Comparison of ENCODE assay signal across 25 cellular contexts in the genomic region with DNA sequence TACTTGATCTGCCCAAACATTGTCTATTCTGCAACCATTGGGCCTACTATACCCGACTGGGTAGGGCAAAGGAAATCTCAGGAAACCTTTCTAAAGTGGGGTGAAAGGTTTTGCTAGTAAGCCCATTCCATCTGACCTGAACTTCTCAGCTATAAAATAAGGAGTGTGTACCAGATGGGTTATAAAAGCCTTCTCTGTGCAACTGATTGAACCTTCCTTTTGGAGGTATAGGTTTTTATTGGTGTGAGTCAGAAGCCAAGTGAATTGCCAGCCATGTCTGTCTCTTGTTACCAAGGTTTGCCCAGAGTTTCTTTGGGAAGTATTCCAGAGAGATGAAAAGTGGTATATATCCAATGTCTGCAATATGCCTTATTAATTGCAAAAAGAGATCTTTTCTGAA.
"Had no signal": no experiment of that assay in that cellular context is flagged by ENCODE, and none has a peak within 500 bp of the region (broad histone marks: within the 10 kb centered on the region; RNA-seq: fewer than 3 reads in every experiment).

No MANE protein-coding gene starts in this region.

- H3K27me3 ChIP-seq: stomach, suprapubic skin, testis, thyroid gland, tibial artery, tibial nerve, upper lobe of left lung, upper lobe of right lung, uterus, vagina had no signal

- H3K9me3 ChIP-seq: stomach, suprapubic skin, testis, thoracic aorta, thyroid gland, tibial artery, tibial nerve, upper lobe of left lung, upper lobe of right lung, uterus, vagina had no signal

- ATAC-seq: stimulated activated effector memory CD8-positive, alpha-beta T cell treated with anti-CD3 and anti-CD28 coated beads, Interleukin-12 subunit alpha, Interleukin-12 subunit beta, amount 100 ng/mL, for 72 hours; stimulated activated memory B cell treated with anti-CD40 and anti-IgM and Interleukin-4, amounts not matched to agents 10 μg/mL and 1 μg/mL and 100 μg/mL, for 72 hours; stimulated activated naive B cell treated with anti-CD40 and anti-IgM and Interleukin-4, amounts not matched to agents 10 μg/mL and 1 μg/mL and 100 μg/mL, for 72 hours; stimulated activated naive CD8-positive, alpha-beta T cell treated with anti-CD3 and anti-CD28 coated beads, Interleukin-15, amount 100 ng/mL, for 72 hours; stimulated activated naive CD8-positive, alpha-beta T cell treated with anti-CD3 and anti-CD28 coated beads, Interleukin-15, Interleukin-2, amounts not matched to agents 100 U/mL and 50 U/mL, for 24 hours; upper lobe of right lung had no signal

- H3K36me3 ChIP-seq: stomach, suprapubic skin, thoracic aorta, thyroid gland, tibial artery, tibial nerve, upper lobe of left lung, upper lobe of right lung, uterus, vagina had no signal

- H3K4me1 ChIP-seq: stomach, suprapubic skin, testis, thyroid gland, tibial artery, tibial nerve, upper lobe of left lung, upper lobe of right lung, uterus, vagina had no signal

- H3K4me3 ChIP-seq: stomach, suprapubic skin, testis, thoracic aorta, thyroid gland, tibial artery, tibial nerve, upper lobe of left lung, upper lobe of right lung, uterus, vagina had no signal

- DNase-seq: stimulated activated CD4-positive, alpha-beta T cell treated with anti-CD3 and anti-CD28 coated beads, Interleukin-2, amount 100 ng/mL, for 48 hours; stimulated activated CD4-positive, alpha-beta T cell treated with anti-CD3 and anti-CD28 coated beads, Interleukin-4, amount 100 ng/mL, for 1 hour; stimulated activated CD4-positive, alpha-beta T cell treated with anti-CD3 and anti-CD28 coated beads, Interleukin-4, amount 100 ng/mL, for 24 hours; stimulated activated CD4-positive, alpha-beta T cell treated with anti-CD3 and anti-CD28 coated beads, Interleukin-4, amount 100 ng/mL, for 4 hours; stimulated activated CD8-positive, alpha-beta memory T cell treated with anti-CD3 and anti-CD28 coated beads, Interleukin-4, amount 100 ng/mL, for 48 hours; stimulated activated naive B cell treated with anti-CD40 and anti-IgM and Interleukin-4, amounts not matched to agents 10 μg/mL and 1 μg/mL and 100 μg/mL, for 72 hours; stimulated activated naive CD4-positive, alpha-beta T cell; stimulated activated naive CD4-positive, alpha-beta T cell treated with Interleukin-2 at 50 U/mL for 16 hours; stimulated activated naive CD8-positive, alpha-beta T cell treated with anti-CD3 and anti-CD28 coated beads, Interleukin-15, amount 100 ng/mL, for 72 hours; stimulated activated naive CD8-positive, alpha-beta T cell treated with anti-CD3 and anti-CD28 coated beads, Interleukin-15, Interleukin-2, amounts not matched to agents 100 U/mL and 50 U/mL, for 24 hours; stomach; substantia nigra; testis; thyroid gland; tibial artery; trophoblast cell; upper lobe of left lung; upper lobe of right lung; uterus had no signal

- H3K27ac ChIP-seq: stomach, suprapubic skin, testis, thoracic aorta, thyroid gland, tibial artery, tibial nerve, upper lobe of left lung, upper lobe of right lung, uterus, vagina had no signal
